Comparison of ENCODE assay signal across 1 cellular context in the genomic region with DNA sequence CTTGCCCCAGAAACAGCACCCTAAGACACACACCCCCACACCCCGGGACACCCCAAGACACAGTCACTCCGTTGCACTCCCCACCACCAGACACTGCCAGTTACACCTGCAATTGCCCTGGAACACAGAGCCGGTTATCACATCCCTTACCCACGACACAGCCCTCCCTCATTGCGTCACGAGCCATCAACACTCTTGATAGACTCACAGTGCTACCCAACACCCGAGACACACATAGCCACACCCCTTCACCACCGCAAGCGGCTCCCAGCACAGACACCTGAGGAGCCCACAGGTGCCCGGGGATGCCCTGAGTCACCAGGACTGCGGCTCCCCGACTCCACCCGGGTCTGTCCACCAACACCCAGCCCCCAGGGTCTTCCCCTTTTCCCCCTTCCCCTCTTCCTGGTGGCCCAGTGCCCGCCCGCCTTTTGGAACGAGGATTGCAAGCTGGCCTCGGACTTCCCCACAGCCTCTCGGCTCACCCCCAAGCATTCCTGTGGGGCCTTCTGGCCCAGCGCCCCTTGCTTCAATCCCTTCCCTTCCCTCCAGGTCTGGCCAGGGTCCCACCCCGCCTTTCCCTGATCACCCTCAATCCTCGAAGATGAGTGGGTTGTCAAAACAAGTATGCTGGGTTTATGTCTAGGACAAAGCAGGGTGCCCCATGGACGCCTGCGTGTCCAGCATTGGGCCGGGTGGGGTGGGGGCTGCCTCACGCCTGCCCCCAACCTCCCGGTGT.
TF ChIP-seq lines count a peak whose summit lies in the region.

No MANE protein-coding gene starts in this region.

TF ChIP-seq in HepG2, 621 proteins besides CTCF, POLR2A, EP300 and RAD21:
- TF ChIP-seq ZNF335 (CRISPR knock-in tag; IDR thresholded peaks at IDR 0.05): no peak
- TF ChIP-seq, protein P1, sequence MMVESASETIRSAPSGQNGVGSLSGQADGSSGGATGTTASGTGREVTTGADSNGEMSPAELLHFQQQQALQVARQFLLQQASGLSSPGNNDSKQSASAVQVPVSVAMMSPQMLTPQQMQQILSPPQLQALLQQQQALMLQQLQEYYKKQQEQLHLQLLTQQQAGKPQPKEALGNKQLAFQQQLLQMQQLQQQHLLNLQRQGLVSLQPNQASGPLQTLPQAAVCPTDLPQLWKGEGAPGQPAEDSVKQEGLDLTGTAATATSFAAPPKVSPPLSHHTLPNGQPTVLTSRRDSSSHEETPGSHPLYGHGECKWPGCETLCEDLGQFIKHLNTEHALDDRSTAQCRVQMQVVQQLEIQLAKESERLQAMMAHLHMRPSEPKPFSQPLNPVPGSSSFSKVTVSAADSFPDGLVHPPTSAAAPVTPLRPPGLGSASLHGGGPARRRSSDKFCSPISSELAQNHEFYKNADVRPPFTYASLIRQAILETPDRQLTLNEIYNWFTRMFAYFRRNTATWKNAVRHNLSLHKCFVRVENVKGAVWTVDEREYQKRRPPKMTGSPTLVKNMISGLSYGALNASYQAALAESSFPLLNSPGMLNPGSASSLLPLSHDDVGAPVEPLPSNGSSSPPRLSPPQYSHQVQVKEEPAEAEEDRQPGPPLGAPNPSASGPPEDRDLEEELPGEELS (CRISPR knock-in tag; IDR thresholded peaks at IDR 0.05): no peak
- TF ChIP-seq FOXP1 (IDR thresholded peaks at IDR 0.05): no peak
- TF ChIP-seq FOXP1 (CRISPR knock-in tag; IDR thresholded peaks at IDR 0.05): no peak
- no peak for TF ChIP-seq ZNF367 (CRISPR knock-in tag; IDR thresholded peaks at IDR 0.05; ENCODE audit: borderline replicate concordance)
- TF ChIP-seq ZKSCAN5 (CRISPR knock-in tag; IDR thresholded peaks at IDR 0.05): no peak
- TF ChIP-seq XBP1 (CRISPR knock-in tag; IDR thresholded peaks at IDR 0.05): no peak
- TF ChIP-seq CEBPB (IDR thresholded peaks at IDR 0.05; ENCODE audit: borderline replicate concordance, low read depth, low read length): peak; percentile 51; the same call in 1 of the 2 replicates
- TF ChIP-seq, protein P2, sequence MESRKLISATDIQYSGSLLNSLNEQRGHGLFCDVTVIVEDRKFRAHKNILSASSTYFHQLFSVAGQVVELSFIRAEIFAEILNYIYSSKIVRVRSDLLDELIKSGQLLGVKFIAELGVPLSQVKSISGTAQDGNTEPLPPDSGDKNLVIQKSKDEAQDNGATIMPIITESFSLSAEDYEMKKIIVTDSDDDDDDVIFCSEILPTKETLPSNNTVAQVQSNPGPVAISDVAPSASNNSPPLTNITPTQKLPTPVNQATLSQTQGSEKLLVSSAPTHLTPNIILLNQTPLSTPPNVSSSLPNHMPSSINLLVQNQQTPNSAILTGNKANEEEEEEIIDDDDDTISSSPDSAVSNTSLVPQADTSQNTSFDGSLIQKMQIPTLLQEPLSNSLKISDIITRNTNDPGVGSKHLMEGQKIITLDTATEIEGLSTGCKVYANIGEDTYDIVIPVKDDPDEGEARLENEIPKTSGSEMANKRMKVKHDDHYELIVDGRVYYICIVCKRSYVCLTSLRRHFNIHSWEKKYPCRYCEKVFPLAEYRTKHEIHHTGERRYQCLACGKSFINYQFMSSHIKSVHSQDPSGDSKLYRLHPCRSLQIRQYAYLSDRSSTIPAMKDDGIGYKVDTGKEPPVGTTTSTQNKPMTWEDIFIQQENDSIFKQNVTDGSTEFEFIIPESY (CRISPR knock-in tag; IDR thresholded peaks at IDR 0.05): peak; percentile 45; the same call in 1 of the 2 replicates
- TF ChIP-seq AGO2 (optimal IDR thresholded peaks at IDR 0.05; ENCODE audit: low read depth, low read length): peak; percentile 84
- no peak for TF ChIP-seq HDAC2 (CRISPR knock-in tag; IDR thresholded peaks at IDR 0.05)
- TF ChIP-seq, protein P3, sequence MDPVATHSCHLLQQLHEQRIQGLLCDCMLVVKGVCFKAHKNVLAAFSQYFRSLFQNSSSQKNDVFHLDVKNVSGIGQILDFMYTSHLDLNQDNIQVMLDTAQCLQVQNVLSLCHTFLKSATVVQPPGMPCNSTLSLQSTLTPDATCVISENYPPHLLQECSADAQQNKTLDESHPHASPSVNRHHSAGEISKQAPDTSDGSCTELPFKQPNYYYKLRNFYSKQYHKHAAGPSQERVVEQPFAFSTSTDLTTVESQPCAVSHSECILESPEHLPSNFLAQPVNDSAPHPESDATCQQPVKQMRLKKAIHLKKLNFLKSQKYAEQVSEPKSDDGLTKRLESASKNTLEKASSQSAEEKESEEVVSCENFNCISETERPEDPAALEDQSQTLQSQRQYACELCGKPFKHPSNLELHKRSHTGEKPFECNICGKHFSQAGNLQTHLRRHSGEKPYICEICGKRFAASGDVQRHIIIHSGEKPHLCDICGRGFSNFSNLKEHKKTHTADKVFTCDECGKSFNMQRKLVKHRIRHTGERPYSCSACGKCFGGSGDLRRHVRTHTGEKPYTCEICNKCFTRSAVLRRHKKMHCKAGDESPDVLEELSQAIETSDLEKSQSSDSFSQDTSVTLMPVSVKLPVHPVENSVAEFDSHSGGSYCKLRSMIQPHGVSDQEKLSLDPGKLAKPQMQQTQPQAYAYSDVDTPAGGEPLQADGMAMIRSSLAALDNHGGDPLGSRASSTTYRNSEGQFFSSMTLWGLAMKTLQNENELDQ (CRISPR knock-in tag; IDR thresholded peaks at IDR 0.05; ENCODE audit: borderline replicate concordance): no peak
- TF ChIP-seq KDM6A (CRISPR knock-in tag; IDR thresholded peaks at IDR 0.05; ENCODE audit: low read depth): no peak
TF ChIP-seq in HepG2: peak in this region for 3.
